Comparison of ENCODE assay signal across 9 cellular contexts in genomic region chr10:26468691-26469090, GRCh38. TPM values are rescaled to one million over a fixed set of nuclear protein-coding genes. Genes with fewer than 3 reads are reported as not detected.
DNase-seq lines count a peak whose midpoint lies in the region; ATAC-seq, FAIRE-seq and TF ChIP-seq lines count a peak whose summit lies in the region.
"Had no signal": no experiment of that assay in that cellular context is flagged by ENCODE, and none has a peak within 500 bp of the region (broad histone marks: within the 10 kb centered on the region; RNA-seq: fewer than 3 reads in every experiment).

No MANE protein-coding gene starts in this region.

- peak overlapping the region; percentile 24 to 84 (median 37) for H3K27ac Mint-ChIP-seq in IgD-negative memory B cell

- H3K4me3 ChIP-seq in DOHH2 (ENCODE audit: low read length) (peak overlapping the region; percentile 70), H1 (ENCODE audit: extremely low read depth in 1 of 4, insufficient read depth in 2 of 4, low read depth in 3 of 4, low read length in 4 of 4) (no peak overlapping the region), osteoblast (ENCODE audit: insufficient read depth, low read length) (no peak overlapping the region), vagina (no peak overlapping the region)

- H3K4me3 Mint-ChIP-seq in IgD-negative memory B cell = peak overlapping the region; percentile 10 to 84 (median 74)

- H3K4me1 ChIP-seq in DOHH2 (ENCODE audit: control insufficient read depth, low read length) (peaks cover 98% of the 10 kb centered on the region), H1 (replicated peaks in 1 of 4; ENCODE audit: control insufficient read depth in 3 of 4, insufficient read depth in 4 of 4, low read length in 3 of 4) (peaks cover 0 to 4% (median 2%) of the 10 kb centered on the region in 4 experiments; a peak in 2 of 7 replicates), osteoblast (ENCODE audit: insufficient read depth, low read length) (peaks cover 5% of the 10 kb centered on the region), vagina (no peaks in the 10 kb centered on the region)

- H4K5ac ChIP-seq in H1 (ENCODE audit: insufficient read length, low read depth, low read length) = no peak overlapping the region

- no peak overlapping the region for H2BK15ac ChIP-seq in H1 (ENCODE audit: low read length)

- H4K20me1 ChIP-seq in DOHH2 (ENCODE audit: control insufficient read depth, insufficient read depth, low read depth, low read length) (no peaks in the 10 kb centered on the region), H1 (replicated peaks in 1 of 2; ENCODE audit: control insufficient read depth in 1 of 2, insufficient read depth in 2 of 2, low read length in 2 of 2) (no peaks in the 10 kb centered on the region), osteoblast (ENCODE audit: insufficient read depth, low read length) (no peaks in the 10 kb centered on the region)

- no peaks in the 10 kb centered on the region for H3K27me3 Mint-ChIP-seq in IgD-negative memory B cell

- TF ChIP-seq POLR2A in H1 (IDR thresholded peaks at IDR 0.05; ENCODE audit: control extremely low read depth in 1 of 2, low read depth in 2 of 2, low read length in 2 of 2) (no peak), vagina (IDR thresholded peaks at IDR 0.05) (no peak)

- H4K8ac ChIP-seq in H1 (ENCODE audit: extremely low read depth, insufficient read depth, low read length) = no peak overlapping the region

- no peak overlapping the region for H3K56ac ChIP-seq in H1 (replicated peaks; ENCODE audit: insufficient read length, low read depth, low read length)

- H3K27me3 ChIP-seq in DOHH2 (ENCODE audit: control insufficient read depth, low read length) (no peaks in the 10 kb centered on the region), H1 (replicated peaks in 1 of 4; ENCODE audit: control insufficient read depth in 3 of 4, extremely low read depth in 1 of 4, insufficient read depth in 3 of 4, low read length in 3 of 4) (no peaks in the 10 kb centered on the region), osteoblast (ENCODE audit: insufficient read depth, low read length) (no peaks in the 10 kb centered on the region), vagina (no peaks in the 10 kb centered on the region)

- H3K23ac ChIP-seq in H1 (ENCODE audit: insufficient read length) = no peak overlapping the region

- peaks cover 52 to 71% (median 61%) of the 10 kb centered on the region in 3 donors for H3K4me1 Mint-ChIP-seq in IgD-negative memory B cell

- no peak overlapping the region for H3K14ac ChIP-seq in H1 (ENCODE audit: insufficient read length)

- no peak overlapping the region for H2BK5ac ChIP-seq in H1 (ENCODE audit: low read depth, low read length)

- TF ChIP-seq EP300 in H1 (IDR thresholded peaks at IDR 0.05; ENCODE audit: borderline replicate concordance in 1 of 2, low read depth in 2 of 2, low read length in 2 of 2) = no peak

- WGBS in H1 (ENCODE audit: extremely low coverage in 1 of 2, insufficient coverage in 1 of 2, insufficient read length in 1 of 2, insufficient replicate concordance in 2 of 2, low coverage in 1 of 2, low lambda C conversion rate in 2 of 2, missing lambda C conversion rate in 1 of 2), 2 experiments = 89% methylated on average over 6 of the region's 6 CpGs; no CpG with 5 or more reads in 1 of the 2 experiments

- intact Hi-C loops in vagina (cut with DNase I) = no loop called here

- H3K27ac ChIP-seq in DOHH2 (ENCODE audit: low read depth, low read length) (peak overlapping the region; percentile 92), H1 (ENCODE audit: low read depth, low read length) (no peak overlapping the region), osteoblast (ENCODE audit: low read depth, low read length) (no peak overlapping the region), vagina (no peak overlapping the region)

- H3K36me3 Mint-ChIP-seq in IgD-negative memory B cell = peaks cover 3% of the 10 kb centered on the region

- H3K9me3 Mint-ChIP-seq in IgD-negative memory B cell = no peaks in the 10 kb centered on the region

- no peak for FAIRE-seq in H1 (lab: Jason Lieb, UNC)

- H2AK5ac ChIP-seq in H1 (ENCODE audit: low read depth, low read length) = no peak overlapping the region

- ATAC-seq in GM21423 (IDR thresholded peaks at IDR 0.05; ENCODE audit: unreplicated experiment) = peak; percentile 82

- POLR2A ChIA-PET in H1 (lab: Charles Lee; ENCODE audit: partially characterized antibody) = no interaction called here

- H3K36me3 ChIP-seq in DOHH2 (ENCODE audit: control insufficient read depth, low read length) (peaks cover 75% of the 10 kb centered on the region), H1 (ENCODE audit: control insufficient read depth in 2 of 4, insufficient read depth in 4 of 4, low read length in 3 of 4) (no peaks in the 10 kb centered on the region), osteoblast (ENCODE audit: insufficient read depth, low read length) (no peaks in the 10 kb centered on the region), vagina (no peaks in the 10 kb centered on the region)

- no peaks in the 10 kb centered on the region for H3K23me2 ChIP-seq in H1 (ENCODE audit: low read depth, low read length)

- H3K79me2 ChIP-seq in DOHH2 (ENCODE audit: control insufficient read depth, low read length) (peaks cover 98% of the 10 kb centered on the region), H1 (ENCODE audit: control insufficient read depth in 1 of 2, insufficient read depth in 2 of 2, low read length in 2 of 2) (no peaks in the 10 kb centered on the region), osteoblast (ENCODE audit: insufficient read depth, low read length) (no peaks in the 10 kb centered on the region)

- H2BK20ac ChIP-seq in H1 (ENCODE audit: low read length) = no peak overlapping the region

- DNase-seq in H1 (ENCODE audit: low read depth in 1 of 2, low spot score in 2 of 2) = no peak
- no peak for DNase-seq in osteoblast (ENCODE audit: insufficient read length, low spot score, missing footprints)
- no peak for DNase-seq in NCI-H2196 (lab: John Stamatoyannopoulos, UW; ENCODE audit: unreplicated experiment)
- DNase-seq in NCI-H510A (lab: John Stamatoyannopoulos, UW) = no peak
- no peak for DNase-seq in vagina (ENCODE audit: extremely low spot score in 2 of 2)
- DNase-seq: NCI-H774 had no signal

- H3F3A ChIP-seq in DOHH2 (ENCODE audit: control insufficient read depth, insufficient read depth) = peaks cover 43% of the 10 kb centered on the region

- no peak overlapping the region for H2BK12ac ChIP-seq in H1 (ENCODE audit: low read depth, low read length)

- H3K9me2 ChIP-seq in DOHH2 (replicated peaks; ENCODE audit: control insufficient read depth, low read length) = no peaks in the 10 kb centered on the region

- H2BK120ac ChIP-seq in H1 (replicated peaks; ENCODE audit: low read depth, low read length) = no peak overlapping the region

- peak overlapping the region; percentile 93 for H3K4me2 ChIP-seq in DOHH2 (ENCODE audit: low read length)
- H3K4me2 ChIP-seq in H1 (ENCODE audit: insufficient read depth in 1 of 2, low read depth in 2 of 2, low read length in 2 of 2) = no peak overlapping the region
- H3K4me2 ChIP-seq in osteoblast (ENCODE audit: insufficient read depth, low read length) = no peak overlapping the region

- H3K79me1 ChIP-seq in H1 (ENCODE audit: low read depth, low read length) = no peaks in the 10 kb centered on the region

- H2AFZ ChIP-seq in H1 (ENCODE audit: low read length) (peak overlapping the region; percentile 62; the same call in 1 of the 2 replicates), osteoblast (ENCODE audit: low read length) (no peak overlapping the region)

- H3K18ac ChIP-seq in H1 (ENCODE audit: extremely low read depth, low read length) = no peak overlapping the region; the same call in 1 of the 2 replicates

- H3K9me3 ChIP-seq in DOHH2 (ENCODE audit: control insufficient read depth, insufficient read depth, low read length) = no peaks in the 10 kb centered on the region
- no peaks in the 10 kb centered on the region for H3K9me3 ChIP-seq in H1 (ENCODE audit: insufficient read depth in 2 of 2, low read depth in 1 of 2, low read length in 1 of 2)
- no peaks in the 10 kb centered on the region for H3K9me3 ChIP-seq in osteoblast (ENCODE audit: low read depth, low read length)
- H3K9me3 ChIP-seq in vagina = no peaks in the 10 kb centered on the region

- CTCF ChIA-PET in H1 (lab: Charles Lee; ENCODE audit: partially characterized antibody) = interaction anchor here (0.6 to 1.1 kb wide), 2 partner anchors 9 to 154 kb away, joined by 3 read pairs; no protein-coding TSS in a partner anchor

- no peak overlapping the region for H3K9ac ChIP-seq in H1 (replicated peaks in 1 of 4; ENCODE audit: extremely low read depth in 1 of 4, low read depth in 3 of 4, low read length in 3 of 4)

- no peak overlapping the region for H4K91ac ChIP-seq in H1 (replicated peaks; ENCODE audit: insufficient read length, low read length)

- TF ChIP-seq CTCF in DOHH2 (IDR thresholded peaks at IDR 0.05; ENCODE audit: low read depth, low read length, poor library complexity, severe bottlenecking) = no peak
- TF ChIP-seq CTCF in H1 (IDR thresholded peaks at IDR 0.05; ENCODE audit: control extremely low read depth in 1 of 3, insufficient read depth in 1 of 3, low read depth in 1 of 3, low read length in 3 of 3) = no peak
- TF ChIP-seq CTCF in osteoblast (IDR thresholded peaks at IDR 0.05; ENCODE audit: extremely low read depth, low read depth, low read length) = no peak
- no peak for TF ChIP-seq CTCF in vagina (IDR thresholded peaks at IDR 0.05)

- no peak overlapping the region for H3K4ac ChIP-seq in H1 (replicated peaks; ENCODE audit: insufficient read length, low read depth, low read length)

- TF ChIP-seq RAD21 in H1 (IDR thresholded peaks at IDR 0.05 in 1 of 2, conservative IDR thresholded peaks at IDR 0.05 in 1 of 2; ENCODE audit: low read depth in 2 of 2, low read length in 2 of 2) = no peak

TF ChIP-seq in H1, 55 proteins besides CTCF, POLR2A, EP300 and RAD21 (continues in another document):
- TF ChIP-seq BCL11A (IDR thresholded peaks at IDR 0.05; ENCODE audit: low read depth in 2 of 2, low read length in 2 of 2) = no peak
- no peak for TF ChIP-seq MAX (IDR thresholded peaks at IDR 0.05)
- TF ChIP-seq HDAC6 (IDR thresholded peaks at IDR 0.05; ENCODE audit: low read depth, low read length) = no peak
- no peak for TF ChIP-seq SRF (IDR thresholded peaks at IDR 0.05; ENCODE audit: low read depth, low read length)

RNA-seq across cellular contexts. Expression of gene APBB1IP, which starts 30.6 kb away (rescaled TPM):
- 66.4 TPM for polyA plus RNA-seq in IgD-negative memory B cell
- not detected in 2 replicates for total RNA-seq in H1 (2021; fragmentation: NEBNext Ultra II Directional; extraction: Animal tissue kit (Norgen Biotek cat#: 25700))
- polyA plus RNA-seq in H1 (2011; rRNA removed) = 0.02 and 0.05 TPM in 2 replicates
- not detected for polyA plus RNA-seq in H1 (2011; cell fraction: cytosol; rRNA removed)
- 0.06 TPM for polyA plus RNA-seq in H1 (2011; cell fraction: nucleus; rRNA removed)
- polyA plus RNA-seq in H1 (2012, experiment 1 of 2) = 0.08 to 0.13 TPM in 2 of 4 replicates, not detected in the others
- polyA plus RNA-seq in H1 (2012, experiment 2 of 2) = 0.05 TPM
- polyA plus RNA-seq in H1 (2013, experiment 1 of 2) = 0.04 TPM
- polyA plus RNA-seq in H1 (2013, experiment 2 of 2) = 0.06 TPM
- polyA minus RNA-seq in H1 (2011; rRNA and poly(A)+ RNA removed) = not detected in 2 replicates
- not detected for polyA minus RNA-seq in H1 (2011; cell fraction: cytosol; rRNA and poly(A)+ RNA removed)
- not detected for polyA minus RNA-seq in H1 (2011; cell fraction: nucleus; rRNA and poly(A)+ RNA removed)
- total RNA-seq in osteoblast = 14.8 and 29.8 TPM in 2 replicates
- total RNA-seq in vagina = 7.4 TPM
